Comparison of ENCODE assay signal across 22 cellular contexts in genomic region chr7:132424821-132425739, GRCh38.
A peak's percentile ranks its signal among the peaks of the same experiment; 100 is the strongest.
DNase-seq lines count a peak whose midpoint lies in the region; ATAC-seq and TF ChIP-seq lines count a peak whose summit lies in the region.
"Had no signal": no experiment of that assay in that cellular context is flagged by ENCODE, and none has a peak within 500 bp of the region (broad histone marks: within the 10 kb centered on the region; RNA-seq: fewer than 3 reads in every experiment).

No MANE protein-coding gene starts in this region.

- H3K4me1 ChIP-seq in neural progenitor cell (peaks cover 26% of the 10 kb centered on the region), tibial artery (peaks cover 0 to 28% (median 0%) of the 10 kb centered on the region in 4 donors), thyroid gland (peaks cover 0 to 5% of the 10 kb centered on the region in 2 donors)
- H3K4me1 ChIP-seq: parathyroid adenoma, upper lobe of right lung had no signal

- H3K4me2 ChIP-seq in neural progenitor cell: no peak overlapping the region

- peaks cover 45% of the 10 kb centered on the region for H3K36me3 Mint-ChIP-seq in activated CD8-positive, alpha-beta T cell treated with anti-CD3 and anti-CD28 coated beads, Interleukin-2, amount 10 ng/mL, durations not matched to agents 7 days and 5 days (ENCODE audit: low read depth)
- H3K36me3 Mint-ChIP-seq in neural progenitor cell: no peaks in the 10 kb centered on the region

- no peaks in the 10 kb centered on the region for H3K9me3 ChIP-seq in neural progenitor cell (ENCODE audit: low read depth)
- no peaks in the 10 kb centered on the region for H3K9me3 ChIP-seq in tibial artery
- H3K9me3 ChIP-seq in thyroid gland: no peaks in the 10 kb centered on the region
- H3K9me3 ChIP-seq: upper lobe of right lung had no signal

- H3K4me3 ChIP-seq in H7 (ENCODE audit: insufficient read depth, low read depth, low read length) (no peak overlapping the region), neural progenitor cell (no peak overlapping the region), tibial artery (no peak overlapping the region), thyroid gland (replicated peaks in 1 of 3) (no peak overlapping the region)
- H3K4me3 ChIP-seq: GM12878, GM23248, upper lobe of right lung had no signal

- no peak overlapping the region for H3K9ac ChIP-seq in neural progenitor cell
- H3K9ac ChIP-seq: GM23248, parathyroid adenoma had no signal

- peaks cover 61% of the 10 kb centered on the region for H3K4me1 Mint-ChIP-seq in activated CD8-positive, alpha-beta T cell treated with anti-CD3 and anti-CD28 coated beads, Interleukin-2, amount 10 ng/mL, durations not matched to agents 7 days and 5 days (ENCODE audit: low read depth)
- H3K4me1 Mint-ChIP-seq in neural progenitor cell: peaks cover 37% of the 10 kb centered on the region

- peak; percentile 41 for ATAC-seq in activated CD8-positive, alpha-beta T cell treated with anti-CD3 and anti-CD28 coated beads, Interleukin-2, amount 10 ng/mL, durations not matched to agents 7 days and 5 days
- ATAC-seq: activated CD4-positive, CD25-positive, alpha-beta regulatory T cell treated with anti-CD3 and anti-CD28 coated beads, Interleukin-2, amount 50 U/mL, for 24 hours; effector memory CD8-positive, alpha-beta T cell; GM12878; upper lobe of right lung had no signal

- TF ChIP-seq CTCF in neural progenitor cell (IDR thresholded peaks at IDR 0.05): no peak
- TF ChIP-seq CTCF in tibial artery (IDR thresholded peaks at IDR 0.05): no peak
- TF ChIP-seq CTCF in thyroid gland (IDR thresholded peaks at IDR 0.05): no peak

- intact Hi-C loops in tibial artery (cut with DNase I; ENCODE audit: low total_unique reads) (no loop called here), thyroid gland (cut with DNase I) (no loop called here)

- peak overlapping the region; percentile 91 for H3K27ac Mint-ChIP-seq in activated CD8-positive, alpha-beta T cell treated with anti-CD3 and anti-CD28 coated beads, Interleukin-2, amount 10 ng/mL, durations not matched to agents 7 days and 5 days
- H3K27ac Mint-ChIP-seq in neural progenitor cell: peak overlapping the region; percentile 72
- H3K27ac Mint-ChIP-seq: activated naive CD4-positive, alpha-beta T cell treated with anti-CD3 and anti-CD28 coated beads for 36 hours; stimulated activated naive CD8-positive, alpha-beta T cell treated with anti-CD3 and anti-CD28 coated beads, Interleukin-15, Interleukin-2, amounts not matched to agents 100 ng/mL and 50 ng/mL, for 24 hours had no signal

- H3K79me2 ChIP-seq in neural progenitor cell (ENCODE audit: low read depth): no peaks in the 10 kb centered on the region
- H3K79me2 ChIP-seq: parathyroid adenoma had no signal

- no peak overlapping the region for H2AFZ ChIP-seq in neural progenitor cell (replicated peaks)
- H2AFZ ChIP-seq: GM23248, parathyroid adenoma had no signal

- CTCF ChIA-PET in activated CD8-positive, alpha-beta T cell treated with anti-CD3 and anti-CD28 coated beads, Interleukin-2, amount 10 ng/mL, durations not matched to agents 7 days and 5 days (lab: Charles Lee): no interaction called here

- no peaks in the 10 kb centered on the region for H3F3A ChIP-seq in neural progenitor cell (ENCODE audit: low read depth)

- DNase-seq in H7: peak; percentile 92
- no peak for DNase-seq in activated CD8-positive, alpha-beta T cell treated with anti-CD3 and anti-CD28 coated beads, Interleukin-2, amount 10 ng/mL, durations not matched to agents 7 days and 5 days
- DNase-seq in iPS-NIHi7 (ENCODE audit: extremely low spot score): peak; percentile 73
- DNase-seq in neural progenitor cell (ENCODE audit: low spot score): no peak
- DNase-seq in stimulated activated CD4-positive, alpha-beta T cell treated with anti-CD3 and anti-CD28 coated beads, Interleukin-4, amount 100 ng/mL, for 1 hour: no peak
- no peak for DNase-seq in tibial artery
- DNase-seq in thyroid gland: no peak
- no peak for DNase-seq in NCI-H345 (lab: John Stamatoyannopoulos, UW)
- DNase-seq: activated naive CD4-positive, alpha-beta T cell treated with anti-CD3 and anti-CD28 coated beads for 36 hours; activated T-cell treated with anti-CD3 and anti-CD28 coated beads, Interleukin-2, amount 50 U/mL, for 48 hours; CD8-positive, alpha-beta memory T cell; effector memory CD8-positive, alpha-beta T cell; GM23248; Karpas-422; NCI-H2081; NK-92 treated with Interleukin-12 subunit alpha and Interleukin-12 subunit beta, amount 100 ng/mL, for 24 hours; stimulated activated CD4-positive, alpha-beta T cell treated with anti-CD3 and anti-CD28 coated beads, Interleukin-1b, Interleukin-23, amount 100 ng/mL, for 48 hours; upper lobe of right lung had no signal

- H3K27me3 ChIP-seq in H7 (ENCODE audit: control insufficient read depth, insufficient read depth, low read length) (no peaks in the 10 kb centered on the region), neural progenitor cell (no peaks in the 10 kb centered on the region), tibial artery (no peaks in the 10 kb centered on the region), thyroid gland (no peaks in the 10 kb centered on the region)
- H3K27me3 ChIP-seq: upper lobe of right lung had no signal

- peaks cover 6% of the 10 kb centered on the region for H3K27me3 Mint-ChIP-seq in activated CD8-positive, alpha-beta T cell treated with anti-CD3 and anti-CD28 coated beads, Interleukin-2, amount 10 ng/mL, durations not matched to agents 7 days and 5 days (ENCODE audit: low read depth)
- H3K27me3 Mint-ChIP-seq in neural progenitor cell (ENCODE audit: insufficient read depth, low read depth): no peaks in the 10 kb centered on the region
- H3K27me3 Mint-ChIP-seq: effector memory CD8-positive, alpha-beta T cell; stimulated activated naive CD8-positive, alpha-beta T cell treated with anti-CD3 and anti-CD28 coated beads, Interleukin-15, Interleukin-2, amounts not matched to agents 100 ng/mL and 50 ng/mL, for 24 hours had no signal

- H3K27ac ChIP-seq in neural progenitor cell (no peak overlapping the region), tibial artery (no peak overlapping the region), thyroid gland (no peak overlapping the region)
- H3K27ac ChIP-seq: GM23248, parathyroid adenoma, upper lobe of right lung had no signal

- no peaks in the 10 kb centered on the region for H3K36me3 ChIP-seq in H7 (replicated peaks; ENCODE audit: control insufficient read depth, insufficient read depth, low read length)
- no peaks in the 10 kb centered on the region for H3K36me3 ChIP-seq in neural progenitor cell
- no peaks in the 10 kb centered on the region for H3K36me3 ChIP-seq in tibial artery
- no peaks in the 10 kb centered on the region for H3K36me3 ChIP-seq in thyroid gland
- H3K36me3 ChIP-seq: upper lobe of right lung had no signal

- 76 to 82% methylated on average over 11 to 15 of the region's 15 CpGs for WGBS in thyroid gland, 2 donors

- no peaks in the 10 kb centered on the region for H4K20me1 ChIP-seq in neural progenitor cell (ENCODE audit: low read depth)

- TF ChIP-seq POLR2A in thyroid gland (IDR thresholded peaks at IDR 0.05): no peak

- POLR2A ChIA-PET in activated CD8-positive, alpha-beta T cell treated with anti-CD3 and anti-CD28 coated beads, Interleukin-2, amount 10 ng/mL, durations not matched to agents 7 days and 5 days (lab: Charles Lee): interaction anchor here (0.6 kb wide), 1 partner anchor 72 kb away, joined by 3 read pairs; no protein-coding TSS in a partner anchor

- no peak overlapping the region for H3K4me3 Mint-ChIP-seq in activated CD8-positive, alpha-beta T cell treated with anti-CD3 and anti-CD28 coated beads, Interleukin-2, amount 10 ng/mL, durations not matched to agents 7 days and 5 days
- no peak overlapping the region for H3K4me3 Mint-ChIP-seq in neural progenitor cell
- H3K4me3 Mint-ChIP-seq: activated naive CD4-positive, alpha-beta T cell treated with anti-CD3 and anti-CD28 coated beads for 36 hours; CD8-positive, alpha-beta memory T cell; effector memory CD8-positive, alpha-beta T cell; stimulated activated naive CD8-positive, alpha-beta T cell treated with anti-CD3 and anti-CD28 coated beads, Interleukin-15, Interleukin-2, amounts not matched to agents 100 ng/mL and 50 ng/mL, for 24 hours had no signal

- H3K9me3 Mint-ChIP-seq in activated CD8-positive, alpha-beta T cell treated with anti-CD3 and anti-CD28 coated beads, Interleukin-2, amount 10 ng/mL, durations not matched to agents 7 days and 5 days (ENCODE audit: insufficient read depth): peaks cover 10% of the 10 kb centered on the region
- no peaks in the 10 kb centered on the region for H3K9me3 Mint-ChIP-seq in neural progenitor cell

Comparison
In these comparisons a context has a peak if more than half of its experiments do, and no peak if none do; other contexts are left out.
1. DNase-seq: peak in H7 (single experiment) and iPS-NIHi7 (single experiment); none in activated CD8-positive, alpha-beta T cell treated with anti-CD3 and anti-CD28 coated beads, Interleukin-2, amount 10 ng/mL, durations not matched to agents 7 days and 5 days (single experiment), neural progenitor cell (single experiment), stimulated activated CD4-positive, alpha-beta T cell treated with anti-CD3 and anti-CD28 coated beads, Interleukin-4, amount 100 ng/mL, for 1 hour (single experiment), tibial artery (0 of 2), thyroid gland (0 of 2) and NCI-H345 (single experiment).